1 cellular context compared by ENCODE assay signal in the genomic region with DNA sequence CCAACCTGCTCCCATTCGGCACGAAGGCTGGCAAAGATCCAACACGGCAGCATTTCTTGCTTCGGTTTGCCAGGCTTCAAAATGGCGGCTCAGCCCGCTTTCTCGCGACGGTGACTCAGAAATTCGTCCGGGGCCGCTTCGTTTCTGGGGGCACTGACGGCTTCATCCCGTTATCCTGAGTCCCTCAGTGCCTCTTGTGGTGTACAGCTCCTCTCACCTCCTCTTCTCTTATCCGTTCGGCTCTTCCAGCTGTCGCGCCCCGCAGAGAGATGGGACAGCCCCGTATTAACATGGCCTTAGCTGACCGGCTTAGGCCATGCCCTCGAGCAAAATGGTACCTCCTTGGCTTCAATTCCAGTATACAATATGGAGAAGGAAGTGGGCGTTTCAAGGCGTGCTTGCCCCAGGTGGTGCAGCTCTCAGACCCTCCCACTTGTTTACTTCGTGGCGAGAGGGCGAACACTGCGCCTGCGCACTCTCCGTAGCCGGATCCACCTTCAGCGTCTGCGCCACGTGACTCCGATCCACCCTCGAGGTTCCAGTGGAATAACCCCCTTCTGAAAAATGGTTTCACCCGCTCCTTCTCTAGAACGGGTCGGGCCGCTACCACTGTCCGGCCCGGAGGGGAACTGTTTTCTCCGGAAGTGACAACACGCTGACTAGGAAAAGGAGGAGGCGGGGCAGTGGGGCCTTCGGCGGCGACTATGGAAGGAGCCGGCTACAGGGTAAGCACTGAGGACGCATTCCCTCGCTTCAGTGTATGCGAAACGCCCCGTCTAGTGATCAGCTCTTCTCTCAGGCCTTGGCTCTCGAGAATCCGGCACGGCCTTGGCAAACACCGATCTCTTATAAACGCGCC.
TF ChIP-seq lines count a peak whose summit lies in the region.

A gene (minus strand): TSS at position 336 of the 859 bp plus-strand sequence. CDS start 4,060 bp downstream, outside the sequence.
A gene (plus strand): TSS at position 683 of the 859 bp plus-strand sequence. CDS start 22 bp downstream, at position 705.

TF ChIP-seq in HEK293, 187 proteins besides CTCF, POLR2A, EP300 and RAD21 (continued from another document and continues in another):
- TF ChIP-seq, protein P1, sequence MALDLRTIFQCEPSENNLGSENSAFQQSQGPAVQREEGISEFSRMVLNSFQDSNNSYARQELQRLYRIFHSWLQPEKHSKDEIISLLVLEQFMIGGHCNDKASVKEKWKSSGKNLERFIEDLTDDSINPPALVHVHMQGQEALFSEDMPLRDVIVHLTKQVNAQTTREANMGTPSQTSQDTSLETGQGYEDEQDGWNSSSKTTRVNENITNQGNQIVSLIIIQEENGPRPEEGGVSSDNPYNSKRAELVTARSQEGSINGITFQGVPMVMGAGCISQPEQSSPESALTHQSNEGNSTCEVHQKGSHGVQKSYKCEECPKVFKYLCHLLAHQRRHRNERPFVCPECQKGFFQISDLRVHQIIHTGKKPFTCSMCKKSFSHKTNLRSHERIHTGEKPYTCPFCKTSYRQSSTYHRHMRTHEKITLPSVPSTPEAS (tag by site-specific recombination; IDR thresholded peaks at IDR 0.05): 0 out of 2 replicates have a peak, but pooled peaks have one; percentile 18
- TF ChIP-seq, protein P2, sequence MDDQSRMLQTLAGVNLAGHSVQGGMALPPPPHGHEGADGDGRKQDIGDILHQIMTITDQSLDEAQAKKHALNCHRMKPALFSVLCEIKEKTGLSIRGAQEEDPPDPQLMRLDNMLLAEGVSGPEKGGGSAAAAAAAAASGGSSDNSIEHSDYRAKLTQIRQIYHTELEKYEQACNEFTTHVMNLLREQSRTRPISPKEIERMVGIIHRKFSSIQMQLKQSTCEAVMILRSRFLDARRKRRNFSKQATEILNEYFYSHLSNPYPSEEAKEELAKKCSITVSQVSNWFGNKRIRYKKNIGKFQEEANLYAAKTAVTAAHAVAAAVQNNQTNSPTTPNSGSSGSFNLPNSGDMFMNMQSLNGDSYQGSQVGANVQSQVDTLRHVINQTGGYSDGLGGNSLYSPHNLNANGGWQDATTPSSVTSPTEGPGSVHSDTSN (CRISPR knock-in tag; IDR thresholded peaks at IDR 0.05): peak; percentile 66
- peak; percentile 22; the same call in 1 of the 2 replicates for TF ChIP-seq ZNF10 (tag by site-specific recombination; IDR thresholded peaks at IDR 0.05)
- peak; percentile 77 for TF ChIP-seq SP2 (tag by site-specific recombination; IDR thresholded peaks at IDR 0.05)
- TF ChIP-seq, protein P3, sequence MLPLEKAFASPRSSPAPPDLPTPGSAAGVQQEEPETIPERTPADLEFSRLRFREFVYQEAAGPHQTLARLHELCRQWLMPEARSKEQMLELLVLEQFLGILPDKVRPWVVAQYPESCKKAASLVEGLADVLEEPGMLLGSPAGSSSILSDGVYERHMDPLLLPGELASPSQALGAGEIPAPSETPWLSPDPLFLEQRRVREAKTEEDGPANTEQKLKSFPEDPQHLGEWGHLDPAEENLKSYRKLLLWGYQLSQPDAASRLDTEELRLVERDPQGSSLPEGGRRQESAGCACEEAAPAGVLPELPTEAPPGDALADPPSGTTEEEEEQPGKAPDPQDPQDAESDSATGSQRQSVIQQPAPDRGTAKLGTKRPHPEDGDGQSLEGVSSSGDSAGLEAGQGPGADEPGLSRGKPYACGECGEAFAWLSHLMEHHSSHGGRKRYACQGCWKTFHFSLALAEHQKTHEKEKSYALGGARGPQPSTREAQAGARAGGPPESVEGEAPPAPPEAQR (tag by site-specific recombination; IDR thresholded peaks at IDR 0.05): peak; percentile 22; the same call in 1 of the 2 replicates
- TF ChIP-seq ZXDB (tag by site-specific recombination; IDR thresholded peaks at IDR 0.05): peak; percentile 86
- no peak for TF ChIP-seq HOXC10 (CRISPR knock-in tag; IDR thresholded peaks at IDR 0.05)
- TF ChIP-seq WT1 (tag by site-specific recombination; IDR thresholded peaks at IDR 0.05): peak; percentile 30
- TF ChIP-seq, protein P4, sequence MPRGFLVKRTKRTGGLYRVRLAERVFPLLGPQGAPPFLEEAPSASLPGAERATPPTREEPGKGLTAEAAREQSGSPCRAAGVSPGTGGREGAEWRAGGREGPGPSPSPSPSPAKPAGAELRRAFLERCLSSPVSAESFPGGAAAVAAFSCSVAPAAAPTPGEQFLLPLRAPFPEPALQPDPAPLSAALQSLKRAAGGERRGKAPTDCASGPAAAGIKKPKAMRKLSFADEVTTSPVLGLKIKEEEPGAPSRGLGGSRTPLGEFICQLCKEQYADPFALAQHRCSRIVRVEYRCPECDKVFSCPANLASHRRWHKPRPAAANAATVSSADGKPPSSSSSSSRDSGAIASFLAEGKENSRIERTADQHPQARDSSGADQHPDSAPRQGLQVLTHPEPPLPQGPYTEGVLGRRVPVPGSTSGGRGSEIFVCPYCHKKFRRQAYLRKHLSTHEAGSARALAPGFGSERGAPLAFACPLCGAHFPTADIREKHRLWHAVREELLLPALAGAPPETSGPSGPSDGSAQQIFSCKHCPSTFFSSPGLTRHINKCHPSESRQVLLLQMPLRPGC (tag by site-specific recombination; IDR thresholded peaks at IDR 0.05): 0 out of 2 replicates have a peak, but pooled peaks have one; percentile 23
- TF ChIP-seq KLF7 (tag by site-specific recombination; IDR thresholded peaks at IDR 0.05; ENCODE audit: borderline replicate concordance): 0 out of 2 replicates have a peak, but pooled peaks have one; percentile 12
- TF ChIP-seq, protein P5, sequence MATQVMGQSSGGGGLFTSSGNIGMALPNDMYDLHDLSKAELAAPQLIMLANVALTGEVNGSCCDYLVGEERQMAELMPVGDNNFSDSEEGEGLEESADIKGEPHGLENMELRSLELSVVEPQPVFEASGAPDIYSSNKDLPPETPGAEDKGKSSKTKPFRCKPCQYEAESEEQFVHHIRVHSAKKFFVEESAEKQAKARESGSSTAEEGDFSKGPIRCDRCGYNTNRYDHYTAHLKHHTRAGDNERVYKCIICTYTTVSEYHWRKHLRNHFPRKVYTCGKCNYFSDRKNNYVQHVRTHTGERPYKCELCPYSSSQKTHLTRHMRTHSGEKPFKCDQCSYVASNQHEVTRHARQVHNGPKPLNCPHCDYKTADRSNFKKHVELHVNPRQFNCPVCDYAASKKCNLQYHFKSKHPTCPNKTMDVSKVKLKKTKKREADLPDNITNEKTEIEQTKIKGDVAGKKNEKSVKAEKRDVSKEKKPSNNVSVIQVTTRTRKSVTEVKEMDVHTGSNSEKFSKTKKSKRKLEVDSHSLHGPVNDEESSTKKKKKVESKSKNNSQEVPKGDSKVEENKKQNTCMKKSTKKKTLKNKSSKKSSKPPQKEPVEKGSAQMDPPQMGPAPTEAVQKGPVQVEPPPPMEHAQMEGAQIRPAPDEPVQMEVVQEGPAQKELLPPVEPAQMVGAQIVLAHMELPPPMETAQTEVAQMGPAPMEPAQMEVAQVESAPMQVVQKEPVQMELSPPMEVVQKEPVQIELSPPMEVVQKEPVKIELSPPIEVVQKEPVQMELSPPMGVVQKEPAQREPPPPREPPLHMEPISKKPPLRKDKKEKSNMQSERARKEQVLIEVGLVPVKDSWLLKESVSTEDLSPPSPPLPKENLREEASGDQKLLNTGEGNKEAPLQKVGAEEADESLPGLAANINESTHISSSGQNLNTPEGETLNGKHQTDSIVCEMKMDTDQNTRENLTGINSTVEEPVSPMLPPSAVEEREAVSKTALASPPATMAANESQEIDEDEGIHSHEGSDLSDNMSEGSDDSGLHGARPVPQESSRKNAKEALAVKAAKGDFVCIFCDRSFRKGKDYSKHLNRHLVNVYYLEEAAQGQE (tag by site-specific recombination; IDR thresholded peaks at IDR 0.05): no peak
- TF ChIP-seq KLF16 (tag by site-specific recombination; IDR thresholded peaks at IDR 0.05): peak; percentile 73
- TF ChIP-seq, protein P6, sequence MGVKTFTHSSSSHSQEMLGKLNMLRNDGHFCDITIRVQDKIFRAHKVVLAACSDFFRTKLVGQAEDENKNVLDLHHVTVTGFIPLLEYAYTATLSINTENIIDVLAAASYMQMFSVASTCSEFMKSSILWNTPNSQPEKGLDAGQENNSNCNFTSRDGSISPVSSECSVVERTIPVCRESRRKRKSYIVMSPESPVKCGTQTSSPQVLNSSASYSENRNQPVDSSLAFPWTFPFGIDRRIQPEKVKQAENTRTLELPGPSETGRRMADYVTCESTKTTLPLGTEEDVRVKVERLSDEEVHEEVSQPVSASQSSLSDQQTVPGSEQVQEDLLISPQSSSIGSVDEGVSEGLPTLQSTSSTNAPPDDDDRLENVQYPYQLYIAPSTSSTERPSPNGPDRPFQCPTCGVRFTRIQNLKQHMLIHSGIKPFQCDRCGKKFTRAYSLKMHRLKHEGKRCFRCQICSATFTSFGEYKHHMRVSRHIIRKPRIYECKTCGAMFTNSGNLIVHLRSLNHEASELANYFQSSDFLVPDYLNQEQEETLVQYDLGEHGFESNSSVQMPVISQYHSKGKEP (tag by site-specific recombination; IDR thresholded peaks at IDR 0.05): peak; percentile 47
- no peak for TF ChIP-seq ZNF791 (tag by site-specific recombination; IDR thresholded peaks at IDR 0.05)
- TF ChIP-seq ZNF239 (tag by site-specific recombination; IDR thresholded peaks at IDR 0.05): no peak
- TF ChIP-seq SP3 (tag by site-specific recombination; IDR thresholded peaks at IDR 0.05): peak; percentile 97
- peak; percentile 48; the same call in 1 of the 2 replicates for TF ChIP-seq YY2 (tag by site-specific recombination; IDR thresholded peaks at IDR 0.05)
- TF ChIP-seq ZNF19 (tag by site-specific recombination; IDR thresholded peaks at IDR 0.05; ENCODE audit: low read depth): no peak
- TF ChIP-seq IKZF3 (tag by site-specific recombination; IDR thresholded peaks at IDR 0.05): peak; percentile 87
- 0 out of 2 replicates have a peak, but pooled peaks have one; percentile 14 for TF ChIP-seq ZNF2 (tag by site-specific recombination; IDR thresholded peaks at IDR 0.05)
- TF ChIP-seq ZBTB20 (tag by site-specific recombination; IDR thresholded peaks at IDR 0.05): peak; percentile 89
- TF ChIP-seq, protein P7, sequence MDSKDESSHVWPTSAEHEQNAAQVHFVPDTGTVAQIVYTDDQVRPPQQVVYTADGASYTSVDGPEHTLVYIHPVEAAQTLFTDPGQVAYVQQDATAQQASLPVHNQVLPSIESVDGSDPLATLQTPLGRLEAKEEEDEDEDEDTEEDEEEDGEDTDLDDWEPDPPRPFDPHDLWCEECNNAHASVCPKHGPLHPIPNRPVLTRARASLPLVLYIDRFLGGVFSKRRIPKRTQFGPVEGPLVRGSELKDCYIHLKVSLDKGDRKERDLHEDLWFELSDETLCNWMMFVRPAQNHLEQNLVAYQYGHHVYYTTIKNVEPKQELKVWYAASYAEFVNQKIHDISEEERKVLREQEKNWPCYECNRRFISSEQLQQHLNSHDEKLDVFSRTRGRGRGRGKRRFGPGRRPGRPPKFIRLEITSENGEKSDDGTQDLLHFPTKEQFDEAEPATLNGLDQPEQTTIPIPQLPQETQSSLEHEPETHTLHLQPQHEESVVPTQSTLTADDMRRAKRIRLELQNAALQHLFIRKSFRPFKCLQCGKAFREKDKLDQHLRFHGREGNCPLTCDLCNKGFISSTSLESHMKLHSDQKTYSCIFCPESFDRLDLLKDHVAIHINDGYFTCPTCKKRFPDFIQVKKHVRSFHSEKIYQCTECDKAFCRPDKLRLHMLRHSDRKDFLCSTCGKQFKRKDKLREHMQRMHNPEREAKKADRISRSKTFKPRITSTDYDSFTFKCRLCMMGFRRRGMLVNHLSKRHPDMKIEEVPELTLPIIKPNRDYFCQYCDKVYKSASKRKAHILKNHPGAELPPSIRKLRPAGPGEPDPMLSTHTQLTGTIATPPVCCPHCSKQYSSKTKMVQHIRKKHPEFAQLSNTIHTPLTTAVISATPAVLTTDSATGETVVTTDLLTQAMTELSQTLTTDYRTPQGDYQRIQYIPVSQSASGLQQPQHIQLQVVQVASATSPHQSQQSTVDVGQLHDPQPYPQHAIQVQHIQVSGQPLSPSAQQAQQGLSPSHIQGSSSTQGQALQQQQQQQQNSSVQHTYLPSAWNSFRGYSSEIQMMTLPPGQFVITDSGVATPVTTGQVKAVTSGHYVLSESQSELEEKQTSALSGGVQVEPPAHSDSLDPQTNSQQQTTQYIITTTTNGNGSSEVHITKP (tag by site-specific recombination; IDR thresholded peaks at IDR 0.05): peak; percentile 99
- TF ChIP-seq, protein P8, sequence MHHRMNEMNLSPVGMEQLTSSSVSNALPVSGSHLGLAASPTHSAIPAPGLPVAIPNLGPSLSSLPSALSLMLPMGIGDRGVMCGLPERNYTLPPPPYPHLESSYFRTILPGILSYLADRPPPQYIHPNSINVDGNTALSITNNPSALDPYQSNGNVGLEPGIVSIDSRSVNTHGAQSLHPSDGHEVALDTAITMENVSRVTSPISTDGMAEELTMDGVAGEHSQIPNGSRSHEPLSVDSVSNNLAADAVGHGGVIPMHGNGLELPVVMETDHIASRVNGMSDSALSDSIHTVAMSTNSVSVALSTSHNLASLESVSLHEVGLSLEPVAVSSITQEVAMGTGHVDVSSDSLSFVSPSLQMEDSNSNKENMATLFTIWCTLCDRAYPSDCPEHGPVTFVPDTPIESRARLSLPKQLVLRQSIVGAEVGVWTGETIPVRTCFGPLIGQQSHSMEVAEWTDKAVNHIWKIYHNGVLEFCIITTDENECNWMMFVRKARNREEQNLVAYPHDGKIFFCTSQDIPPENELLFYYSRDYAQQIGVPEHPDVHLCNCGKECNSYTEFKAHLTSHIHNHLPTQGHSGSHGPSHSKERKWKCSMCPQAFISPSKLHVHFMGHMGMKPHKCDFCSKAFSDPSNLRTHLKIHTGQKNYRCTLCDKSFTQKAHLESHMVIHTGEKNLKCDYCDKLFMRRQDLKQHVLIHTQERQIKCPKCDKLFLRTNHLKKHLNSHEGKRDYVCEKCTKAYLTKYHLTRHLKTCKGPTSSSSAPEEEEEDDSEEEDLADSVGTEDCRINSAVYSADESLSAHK (tag by site-specific recombination; IDR thresholded peaks at IDR 0.05): peak; percentile 52; the same call in 1 of the 2 replicates
- TF ChIP-seq ZNF776 (tag by site-specific recombination; IDR thresholded peaks at IDR 0.05; ENCODE audit: borderline replicate concordance): no peak
- TF ChIP-seq, protein P9, sequence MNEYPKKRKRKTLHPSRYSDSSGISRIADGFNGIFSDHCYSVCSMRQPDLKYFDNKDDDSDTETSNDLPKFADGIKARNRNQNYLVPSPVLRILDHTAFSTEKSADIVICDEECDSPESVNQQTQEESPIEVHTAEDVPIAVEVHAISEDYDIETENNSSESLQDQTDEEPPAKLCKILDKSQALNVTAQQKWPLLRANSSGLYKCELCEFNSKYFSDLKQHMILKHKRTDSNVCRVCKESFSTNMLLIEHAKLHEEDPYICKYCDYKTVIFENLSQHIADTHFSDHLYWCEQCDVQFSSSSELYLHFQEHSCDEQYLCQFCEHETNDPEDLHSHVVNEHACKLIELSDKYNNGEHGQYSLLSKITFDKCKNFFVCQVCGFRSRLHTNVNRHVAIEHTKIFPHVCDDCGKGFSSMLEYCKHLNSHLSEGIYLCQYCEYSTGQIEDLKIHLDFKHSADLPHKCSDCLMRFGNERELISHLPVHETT (tag by site-specific recombination; IDR thresholded peaks at IDR 0.05): peak; percentile 78; the same call in 1 of the 2 replicates
